9 cellular contexts compared by ENCODE assay signal in the genomic region with DNA sequence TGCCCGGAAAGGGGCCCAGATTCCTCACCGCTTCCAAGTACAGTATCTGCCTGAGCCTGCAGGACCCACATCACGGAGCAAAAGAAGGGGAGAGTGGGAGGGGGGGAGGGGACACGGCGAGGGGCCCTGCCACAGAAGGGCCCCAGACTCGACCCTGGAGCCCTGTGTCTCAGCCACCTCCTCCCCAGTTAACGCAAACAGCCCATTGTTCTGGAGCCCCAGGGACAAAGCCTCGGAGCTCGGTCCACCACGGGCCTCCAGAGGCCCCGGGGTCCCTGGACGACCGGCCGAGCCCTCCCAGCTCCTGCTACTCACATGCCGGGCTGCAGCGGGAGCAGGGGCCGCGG. TPM values are rescaled to one million over a fixed set of nuclear protein-coding genes. Genes with fewer than 3 reads are reported as not detected.
DNase-seq lines count a peak whose midpoint lies in the region; ATAC-seq, FAIRE-seq and TF ChIP-seq lines count a peak whose summit lies in the region.
"Had no signal": no experiment of that assay in that cellular context is flagged by ENCODE, and none has a peak within 500 bp of the region (broad histone marks: within the 10 kb centered on the region; RNA-seq: fewer than 3 reads in every experiment).

No MANE protein-coding gene starts in this region.

- BruUV-seq in Calu3 (replicated peaks; lab: Mats Ljungman, UMichigan) (TSS peak; percentile 36), Panc1 (replicated peaks; lab: Mats Ljungman, UMichigan) (no TSS peak)

- no peak for TF ChIP-seq POLR2A in GM12892 (IDR thresholded peaks at IDR 0.05; ENCODE audit: low read depth, low read length)

- WGBS in right cardiac atrium = 2% methylated on average over 18 of the region's 18 CpGs

- POLR2A ChIA-PET in Panc1 (lab: Charles Lee) = no interaction called here

- H3K9me3 ChIP-seq in Panc1 (ENCODE audit: control insufficient read depth, insufficient read depth, low read depth, low read length) = no peaks in the 10 kb centered on the region
- no peaks in the 10 kb centered on the region for H3K9me3 ChIP-seq in right cardiac atrium (ENCODE audit: control insufficient read depth, low read length)
- H3K9me3 ChIP-seq: thyroid gland had no signal

- in situ Hi-C loops in Panc1 (cut with HindIII; ENCODE audit: low pct_unique_long_range_greater_than_20kb, low sequenced_read_pairs) = no loop called here

- H3K36me3 Mint-ChIP-seq in Calu3 (ENCODE audit: insufficient read depth, unreplicated experiment) = peaks cover 31% of the 10 kb centered on the region

- FAIRE-seq in GM12892 (lab: Jason Lieb, UNC) = no peak

- H3K4me1 Mint-ChIP-seq in Calu3 (ENCODE audit: low read depth, unreplicated experiment) = peaks cover 30% of the 10 kb centered on the region

- peaks cover 28% of the 10 kb centered on the region for H3K4me1 ChIP-seq in Panc1 (ENCODE audit: control insufficient read depth, insufficient read depth, low read length)
- H3K4me1 ChIP-seq in right cardiac atrium (ENCODE audit: control insufficient read depth, insufficient read depth, low read length) = no peaks in the 10 kb centered on the region
- peaks cover 2% of the 10 kb centered on the region for H3K4me1 ChIP-seq in rectal smooth muscle tissue (ENCODE audit: control insufficient read depth, insufficient read depth, low read length)

- H3K27ac ChIP-seq in Panc1 (ENCODE audit: low read length) (no peak overlapping the region), right cardiac atrium (ENCODE audit: low read length) (no peak overlapping the region), rectal smooth muscle tissue (ENCODE audit: low read depth, low read length) (no peak overlapping the region)
- H3K27ac ChIP-seq: thyroid gland had no signal

- no peaks in the 10 kb centered on the region for H3K27me3 ChIP-seq in Panc1 (ENCODE audit: control insufficient read depth, insufficient read depth, low read length)
- H3K27me3 ChIP-seq in right cardiac atrium (ENCODE audit: control insufficient read depth, insufficient read depth) = no peaks in the 10 kb centered on the region
- H3K27me3 ChIP-seq in rectal smooth muscle tissue (ENCODE audit: control insufficient read depth, insufficient read depth, low read length) = peaks cover 30% of the 10 kb centered on the region
- H3K27me3 ChIP-seq: thyroid gland had no signal

- CTCF ChIA-PET in Calu3 (lab: Charles Lee) = no interaction called here
- CTCF ChIA-PET in Panc1 (lab: Charles Lee) = no interaction called here

- no peaks in the 10 kb centered on the region for H3K9me3 Mint-ChIP-seq in Calu3 (ENCODE audit: low read depth, unreplicated experiment)

- intact Hi-C loops in Calu3 (cut with micrococcal nuclease; ENCODE audit: unreplicated experiment) = no loop called here
- intact Hi-C loops in Panc1 (cut with micrococcal nuclease; ENCODE audit: unreplicated experiment) = no loop called here
- intact Hi-C loops in right cardiac atrium (cut with DNase I) = no loop called here

- H3K27ac Mint-ChIP-seq in Calu3 (ENCODE audit: unreplicated experiment) = no peak overlapping the region

- DNase-seq in Calu3 = no peak
- DNase-seq in Panc1 (ENCODE audit: low read depth, low spot score) = no peak
- no peak for DNase-seq in right cardiac atrium
- no peak for DNase-seq in NCI-H69 (lab: John Stamatoyannopoulos, UW)
- DNase-seq in GM12892 (ENCODE audit: insufficient read length) = no peak

- no peak for TF ChIP-seq CTCF in Calu3 (IDR thresholded peaks at IDR 0.05; ENCODE audit: unreplicated experiment)
- no peak for TF ChIP-seq CTCF in Panc1 (IDR thresholded peaks at IDR 0.05)

- H3K36me3 ChIP-seq in Panc1 (ENCODE audit: control insufficient read depth, insufficient read depth, low read length) (no peaks in the 10 kb centered on the region), rectal smooth muscle tissue (ENCODE audit: control insufficient read depth, insufficient read depth, low read length) (no peaks in the 10 kb centered on the region)
- H3K36me3 ChIP-seq: thyroid gland had no signal

- H3K27me3 Mint-ChIP-seq in Calu3 (ENCODE audit: unreplicated experiment) = no peaks in the 10 kb centered on the region

- H3K9ac ChIP-seq in rectal smooth muscle tissue (ENCODE audit: low read length) = no peak overlapping the region

- ATAC-seq in Panc1 = no peak
- no peak for ATAC-seq in right cardiac atrium
- no peak for ATAC-seq in HG03139 (IDR thresholded peaks at IDR 0.05; ENCODE audit: unreplicated experiment)
- ATAC-seq in HG03097 (IDR thresholded peaks at IDR 0.05; ENCODE audit: low FRiP score, unreplicated experiment) = no peak

- peak overlapping the region; percentile 35 to 37 for H3K4me3 ChIP-seq in Panc1 (ENCODE audit: low read depth in 2 of 2, low read length in 2 of 2)
- peak overlapping the region; percentile 43 for H3K4me3 ChIP-seq in right cardiac atrium (ENCODE audit: low read length)
- H3K4me3 ChIP-seq in rectal smooth muscle tissue (ENCODE audit: low read length) = peak overlapping the region; percentile 48

- H3K4me3 Mint-ChIP-seq in Calu3 (ENCODE audit: low read depth, unreplicated experiment) = peak overlapping the region; percentile 79

RNA-seq across cellular contexts. Expression of gene MEGF6, which starts 0.5 kb away (rescaled TPM):
- total RNA-seq in Calu3 (2022) (32.4 and 33.8 TPM in 2 replicates), Panc1 (2021; ENCODE audit: unreplicated experiment) (32.6 TPM), right cardiac atrium (10 to 100 TPM in 3 of 4 donors, 1 to 10 TPM in 1; 7.0 to 18.7 (median 13.9) TPM)
- 35.5 TPM for polyA plus RNA-seq in Panc1 (2012; ENCODE audit: insufficient read length)
- 7.2 TPM for polyA plus RNA-seq in right cardiac atrium
- polyA plus RNA-seq in GM12892 (2012; ENCODE audit: missing spikeins) = 0.19 TPM

RNA-seq across cellular contexts. Expression of gene TPRG1L, which starts 14.0 kb away (rescaled TPM):
- total RNA-seq in Calu3 (2022) (22.5 and 27.3 TPM in 2 replicates), Panc1 (2021; ENCODE audit: unreplicated experiment) (57.5 TPM), right cardiac atrium (10 to 100 TPM; 46.3 to 51.4 (median 46.6) TPM)
- 93.0 TPM for polyA plus RNA-seq in Panc1 (2012; ENCODE audit: insufficient read length)
- 35.8 TPM for polyA plus RNA-seq in right cardiac atrium
- 11.4 TPM for polyA plus RNA-seq in GM12892 (2012; ENCODE audit: missing spikeins)

RNA-seq across cellular contexts. Expression of gene WRAP73, which starts 39.1 kb away (rescaled TPM):
- total RNA-seq in Calu3 (2022) = 14.9 and 18.6 TPM in 2 replicates
- 27.1 TPM for total RNA-seq in Panc1 (2021; ENCODE audit: unreplicated experiment)
- 31.8 TPM for polyA plus RNA-seq in Panc1 (2012; ENCODE audit: insufficient read length)
- total RNA-seq in right cardiac atrium = 10 to 100 TPM in 3 of 4 donors, 1 to 10 TPM in 1; 8.7 to 13.9 (median 12.2) TPM
- 12.9 TPM for polyA plus RNA-seq in right cardiac atrium
- polyA plus RNA-seq in GM12892 (2012; ENCODE audit: missing spikeins) = 18.5 TPM

RNA-seq across cellular contexts. Expression of gene TP73, which starts 41.5 kb away (rescaled TPM):
- total RNA-seq in Calu3 (2022) = 0.34 and 0.54 TPM in 2 replicates
- 4.7 TPM for total RNA-seq in Panc1 (2021; ENCODE audit: unreplicated experiment)
- 3.2 TPM for polyA plus RNA-seq in Panc1 (2012; ENCODE audit: insufficient read length)
- under 1 TPM in 1 of 4 donors, not detected in 3; 0.18 TPM for total RNA-seq in right cardiac atrium
- 0.07 TPM for polyA plus RNA-seq in right cardiac atrium
- 5.7 TPM for polyA plus RNA-seq in GM12892 (2012; ENCODE audit: missing spikeins)
